ENCODE assay signal across 13 cellular contexts in the genomic region with DNA sequence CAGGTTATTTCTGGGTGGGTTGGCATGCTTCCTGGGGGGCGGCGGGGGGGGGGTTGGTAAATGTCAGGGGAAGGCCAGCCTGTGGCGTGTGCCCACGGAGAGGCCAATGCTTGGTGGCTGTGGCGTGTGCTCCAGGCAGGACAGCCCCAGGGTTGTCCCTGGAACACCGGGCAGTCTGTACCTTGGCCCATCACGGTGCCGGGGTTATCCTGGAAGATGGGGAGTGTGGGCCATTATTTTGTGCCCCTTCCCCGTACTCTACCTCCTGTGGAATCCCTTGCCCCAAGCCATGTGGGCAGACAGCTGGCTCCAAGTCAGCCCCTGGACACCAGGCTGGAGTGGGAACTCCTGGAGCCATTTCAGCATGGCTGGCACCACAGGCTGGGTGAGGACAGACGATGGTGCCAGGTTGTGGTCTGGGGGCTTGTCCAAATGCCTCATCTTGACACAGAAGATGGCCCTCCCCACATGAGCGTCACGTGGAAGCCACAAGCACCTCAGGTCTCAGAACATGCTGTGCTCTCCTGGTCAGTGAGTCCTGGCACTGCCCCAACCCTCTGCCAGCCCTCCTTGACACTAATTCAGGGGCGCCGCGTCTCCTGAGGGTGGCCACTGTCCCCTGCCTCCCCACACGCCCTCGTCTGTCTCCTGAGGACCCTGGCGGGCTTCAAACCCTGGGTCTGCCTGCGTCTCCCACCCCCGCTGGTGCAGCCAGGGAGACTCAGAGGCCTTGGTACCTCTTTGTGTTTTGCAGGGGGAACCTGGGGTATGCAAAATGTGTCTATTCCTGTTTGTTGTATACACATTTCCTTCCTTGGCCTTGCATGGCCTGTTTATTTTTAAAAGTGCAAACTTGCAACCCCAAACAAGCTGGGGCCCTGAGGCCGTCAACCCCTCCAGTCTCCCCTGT. TPM values are rescaled to one million over a fixed set of nuclear protein-coding genes. Genes with fewer than 3 reads are reported as not detected.
DNase-seq lines count a peak whose midpoint lies in the region; ATAC-seq, FAIRE-seq and TF ChIP-seq lines count a peak whose summit lies in the region.
"Had no signal": no experiment of that assay in that cellular context is flagged by ENCODE, and none has a peak within 500 bp of the region (broad histone marks: within the 10 kb centered on the region; RNA-seq: fewer than 3 reads in every experiment).

No MANE protein-coding gene starts in this region.

- H3K4me3 ChIP-seq in GM12878, result peak overlapping the region; percentile 99
- H3K4me3 ChIP-seq: HAP-1 had no signal

- H3K9ac ChIP-seq in GM12878 (ENCODE audit: control insufficient read depth, insufficient read depth, low read length), result peak overlapping the region; percentile 39; the same call in 1 of the 2 replicates

- in situ Hi-C loops in GM12878 (cut with MboI), result no loop called here

- POLR2A ChIA-PET in GM12878 (lab: Charles Lee), result interaction anchor here (0.6 kb wide), 2 partner anchors 8 to 300 kb away, joined by 3 read pairs; no protein-coding TSS in a partner anchor

- CTCF ChIA-PET in GM12878 (lab: Yijun Ruan, JAX), result interaction anchor here (0.6 kb wide), 1 partner anchor 27 kb away, joined by 3 read pairs; no protein-coding TSS in a partner anchor

- no peaks in the 10 kb centered on the region for H3K9me3 ChIP-seq in GM12878 (replicated peaks; ENCODE audit: control insufficient read depth, insufficient read depth, low read length)
- H3K9me3 ChIP-seq: HAP-1 had no signal

- no TSS peak for BruUV-seq in GM12878 (replicated peaks; lab: Mats Ljungman, UMichigan)

- intact Hi-C loops in natural killer cell (cut with micrococcal nuclease), result no loop called here
- intact Hi-C loops in GM12878 (cut with micrococcal nuclease; ENCODE audit: unreplicated experiment), result loop anchor here (5.0 kb wide), 1 partner anchor 179 kb away; no protein-coding TSS in a partner anchor

- 34% methylated on average over 19 of the region's 21 CpGs for WGBS in GM12878 (ENCODE audit: insufficient coverage, insufficient replicate concordance, low lambda C conversion rate, missing lambda C conversion rate)

- no peaks in the 10 kb centered on the region for H3K9me3 Mint-ChIP-seq in natural killer cell
- H3K9me3 Mint-ChIP-seq in natural killer cell treated with Interleukin-12 subunit alpha and Interleukin-12 subunit beta and Interleukin-15 and Interleukin-18, amount 100 ng/mL, for 72 hours, result no peaks in the 10 kb centered on the region
- no peaks in the 10 kb centered on the region for H3K9me3 Mint-ChIP-seq in nephron
- H3K9me3 Mint-ChIP-seq in activated naive CD8-positive, alpha-beta T cell treated with anti-CD3 and anti-CD28 coated beads, Interleukin-2, amount 50 U/mL, for 24 hours, result no peaks in the 10 kb centered on the region

- FAIRE-seq in GM12878 (lab: Jason Lieb, UNC), result no peak

- RAD21 ChIA-PET in GM12878 (lab: Charles Lee; ENCODE audit: unreplicated experiment), result no interaction called here

- TF ChIP-seq POLR2A in GM12878 (IDR thresholded peaks at IDR 0.05; ENCODE audit: low read depth, low read length), result no peak

- H3K27ac ChIP-seq in GM12878 (ENCODE audit: control insufficient read depth, insufficient read depth), result no peak overlapping the region

- peak overlapping the region; percentile 26 to 63 for H3K27ac Mint-ChIP-seq in natural killer cell
- no peak overlapping the region for H3K27ac Mint-ChIP-seq in natural killer cell treated with Interleukin-12 subunit alpha and Interleukin-12 subunit beta and Interleukin-15 and Interleukin-18, amount 100 ng/mL, for 72 hours
- peak overlapping the region in 2 of 3 experiments; percentile 21 to 46 for H3K27ac Mint-ChIP-seq in nephron
- no peak overlapping the region for H3K27ac Mint-ChIP-seq in activated naive CD8-positive, alpha-beta T cell treated with anti-CD3 and anti-CD28 coated beads, Interleukin-2, amount 50 U/mL, for 24 hours

- SMC1A ChIA-PET in GM12878 (lab: Charles Lee; ENCODE audit: uncharacterized antibody, unreplicated experiment), result no interaction called here

- peak overlapping the region; percentile 49 for H3K4me2 ChIP-seq in GM12878 (ENCODE audit: control insufficient read depth, insufficient read depth)

- H3K36me3 Mint-ChIP-seq in natural killer cell (no peaks in the 10 kb centered on the region), nephron (ENCODE audit: low read depth) (no peaks in the 10 kb centered on the region)
- no peaks in the 10 kb centered on the region for H3K36me3 Mint-ChIP-seq in natural killer cell treated with Interleukin-12 subunit alpha and Interleukin-12 subunit beta and Interleukin-15 and Interleukin-18, amount 100 ng/mL, for 72 hours
- no peaks in the 10 kb centered on the region for H3K36me3 Mint-ChIP-seq in activated naive CD8-positive, alpha-beta T cell treated with anti-CD3 and anti-CD28 coated beads, Interleukin-2, amount 50 U/mL, for 24 hours (ENCODE audit: low read depth)

- H3K27me3 Mint-ChIP-seq in natural killer cell (ENCODE audit: low read depth in 2 of 2) (no peaks in the 10 kb centered on the region), nephron (ENCODE audit: low read depth) (peaks cover 6% of the 10 kb centered on the region)
- no peaks in the 10 kb centered on the region for H3K27me3 Mint-ChIP-seq in natural killer cell treated with Interleukin-12 subunit alpha and Interleukin-12 subunit beta and Interleukin-15 and Interleukin-18, amount 100 ng/mL, for 72 hours
- peaks cover 2% of the 10 kb centered on the region for H3K27me3 Mint-ChIP-seq in activated naive CD8-positive, alpha-beta T cell treated with anti-CD3 and anti-CD28 coated beads, Interleukin-2, amount 50 U/mL, for 24 hours

- no peak overlapping the region for H2AFZ ChIP-seq in GM12878 (ENCODE audit: control insufficient read depth, low read depth, low read length)

- TF ChIP-seq RAD21 in GM12878 (IDR thresholded peaks at IDR 0.05; ENCODE audit: insufficient read depth, low read depth, low read length), result no peak

- H3K27me3 ChIP-seq in GM12878 (replicated peaks in 1 of 2; ENCODE audit: control insufficient read depth in 2 of 2, insufficient read depth in 2 of 2, low read length in 1 of 2), result no peaks in the 10 kb centered on the region

- H3K4me1 ChIP-seq in GM12878 (ENCODE audit: control insufficient read depth, insufficient read depth, low read length), result peaks cover 49% of the 10 kb centered on the region

- no peak for TF ChIP-seq CTCF in natural killer cell (IDR thresholded peaks at IDR 0.05)
- TF ChIP-seq CTCF in GM12878 (IDR thresholded peaks at IDR 0.05 in 2 of 3, conservative IDR thresholded peaks at IDR 0.05 in 1 of 3; ENCODE audit: control insufficient read depth in 2 of 3, extremely low read depth in 1 of 3, insufficient read depth in 1 of 3, low read depth in 3 of 3, low read length in 3 of 3), result no peak
- TF ChIP-seq CTCF in nephron (IDR thresholded peaks at IDR 0.05; ENCODE audit: unreplicated experiment in 3 of 3), result no peak

- H3K4me3 Mint-ChIP-seq in natural killer cell (no peak overlapping the region), nephron (peak overlapping the region; percentile 27 to 58 (median 35))
- H3K4me3 Mint-ChIP-seq in natural killer cell treated with Interleukin-12 subunit alpha and Interleukin-12 subunit beta and Interleukin-15 and Interleukin-18, amount 100 ng/mL, for 72 hours, result no peak overlapping the region
- no peak overlapping the region for H3K4me3 Mint-ChIP-seq in activated naive CD8-positive, alpha-beta T cell treated with anti-CD3 and anti-CD28 coated beads, Interleukin-2, amount 50 U/mL, for 24 hours

- H3K4me1 Mint-ChIP-seq in natural killer cell (peaks cover 6 to 39% of the 10 kb centered on the region in 2 donors), nephron (peaks cover 22% of the 10 kb centered on the region)
- peaks cover 9 to 14% of the 10 kb centered on the region in 2 donors for H3K4me1 Mint-ChIP-seq in natural killer cell treated with Interleukin-12 subunit alpha and Interleukin-12 subunit beta and Interleukin-15 and Interleukin-18, amount 100 ng/mL, for 72 hours (ENCODE audit: low read depth in 2 of 2)
- peaks cover 18% of the 10 kb centered on the region for H3K4me1 Mint-ChIP-seq in activated naive CD8-positive, alpha-beta T cell treated with anti-CD3 and anti-CD28 coated beads, Interleukin-2, amount 50 U/mL, for 24 hours

- DNase-seq in natural killer cell (no peak), GM12878 (ENCODE audit: low read depth, low spot score) (no peak), RPMI8226 (no peak), A172 (ENCODE audit: low spot score) (no peak)
- no peak for DNase-seq in natural killer cell treated with Interleukin-12 subunit alpha and Interleukin-12 subunit beta and Interleukin-15 and Interleukin-18, amount 100 ng/mL, for 72 hours (ENCODE audit: low spot score)
- DNase-seq in activated naive CD8-positive, alpha-beta T cell treated with anti-CD3 and anti-CD28 coated beads, Interleukin-2, amount 50 U/mL, for 24 hours, result no peak
- DNase-seq: activated CD4-positive, alpha-beta T cell treated with anti-CD3 and anti-CD28 coated beads for 1 hour; NCI-H1694 treated with DMSO at 0.1 percent for 48 hours; NCI-H748 treated with DMSO at 0.1 percent for 48 hours; stimulated activated CD4-positive, alpha-beta T cell treated with anti-CD3 and anti-CD28 coated beads, Interleukin-15, amount 100 ng/mL, for 24 hours had no signal

- TF ChIP-seq EP300 in GM12878 (IDR thresholded peaks at IDR 0.05; ENCODE audit: borderline replicate concordance in 1 of 2, control insufficient read depth in 1 of 2, low read depth in 2 of 2, low read length in 2 of 2), result no peak

- no peaks in the 10 kb centered on the region for H4K20me1 ChIP-seq in GM12878 (ENCODE audit: control insufficient read depth, insufficient read depth)

- ATAC-seq in natural killer cell, result no peak
- no peak for ATAC-seq in natural killer cell treated with Interleukin-12 subunit alpha and Interleukin-12 subunit beta and Interleukin-15 and Interleukin-18, amount 100 ng/mL, for 72 hours
- no peak for ATAC-seq in GM12878
- no peak for ATAC-seq in HG02981 (IDR thresholded peaks at IDR 0.05; ENCODE audit: unreplicated experiment)
- no peak for ATAC-seq in activated naive CD8-positive, alpha-beta T cell treated with anti-CD3 and anti-CD28 coated beads, Interleukin-2, amount 50 U/mL, for 24 hours

- peaks cover 78% of the 10 kb centered on the region for H3K79me2 ChIP-seq in GM12878 (ENCODE audit: control insufficient read depth, insufficient read depth, low read length)

- H3K36me3 ChIP-seq in GM12878 (ENCODE audit: control insufficient read depth in 2 of 2, insufficient read depth in 2 of 2, low read length in 1 of 2), result peaks cover 0 to 16% of the 10 kb centered on the region in 2 experiments; a peak in 3 of 4 replicates

RNA-seq across cellular contexts. Expression of gene SLC16A3, which starts 4.3 kb away (rescaled TPM):
- total RNA-seq in natural killer cell (100 to 1,000 TPM; 172 to 365 (median 296) TPM), GM12878 (2014; rRNA removed) (33.4 and 37.8 TPM in 2 replicates), GM12878 (2014; rRNA removed; fragmentation: Illumina TruSeq; extraction: Trizol) (10.2 and 10.3 TPM in 2 replicates), GM12878 (2021) (46.5 and 49.5 TPM in 2 replicates)
- 100 to 1,000 TPM; 241 to 534 TPM for total RNA-seq in natural killer cell treated with Interleukin-12 subunit alpha and Interleukin-12 subunit beta and Interleukin-15 and Interleukin-18, amount 100 ng/mL, for 72 hours
- total RNA-seq in GM12878 (2013; cell fraction: nucleolus; rRNA removed), result 264 and 312 TPM in 2 replicates
- 24.0 TPM for polyA plus RNA-seq in GM12878 (2011; ENCODE audit: low read depth)
- polyA plus RNA-seq in GM12878 (2011; rRNA removed) (18.0 and 44.4 TPM in 2 replicates), GM12878 (2014; fragmentation: Illumina TruSeq; extraction: Trizol) (0.44 and 4.6 TPM in 2 replicates), GM12878 (2014; fragmentation: Nextera tagmentation; extraction: Ambion mirVana) (1 to 10 TPM in 1 of 2 experiments, under 1 TPM in 1; 0.10 to 1.2 TPM), GM12878 (2014; rRNA removed) (30.0 and 33.0 TPM in 2 replicates), GM12878 (2016; fragmentation: Nextera tagmentation; extraction: Ambion mirVana) (1 to 10 TPM; 4.3 to 5.7 TPM)
- polyA plus RNA-seq in GM12878 (2011; cell fraction: cytosol; rRNA removed), result 60.2 and 98.5 TPM in 2 replicates
- polyA plus RNA-seq in GM12878 (2011; cell fraction: nucleus; rRNA removed), result 75.2 and 100 TPM in 2 replicates
- polyA plus RNA-seq in GM12878 (2012), result 102 and 145 TPM in 2 replicates
- polyA minus RNA-seq in GM12878 (2011; rRNA and poly(A)+ RNA removed), result 47.3 and 89.5 TPM in 2 replicates
- polyA minus RNA-seq in GM12878 (2011; cell fraction: cytosol; rRNA and poly(A)+ RNA removed), result 32.2 and 37.6 TPM in 2 replicates
- polyA minus RNA-seq in GM12878 (2011; cell fraction: nucleus; rRNA and poly(A)+ RNA removed), result 66.3 and 84.2 TPM in 2 replicates
- total RNA-seq in A172 (2014; rRNA removed; shearing (Covaris generic)), result 65.3 and 66.7 TPM in 2 replicates

RNA-seq across cellular contexts. Expression of gene CCDC57, which starts 20.5 kb away (rescaled TPM):
- 10 to 100 TPM; 69.7 to 79.2 (median 75.1) TPM for total RNA-seq in natural killer cell
- total RNA-seq in natural killer cell treated with Interleukin-12 subunit alpha and Interleukin-12 subunit beta and Interleukin-15 and Interleukin-18, amount 100 ng/mL, for 72 hours, result 10 to 100 TPM; 34.0 to 82.2 TPM
- total RNA-seq in GM12878 (2013; cell fraction: nucleolus; rRNA removed), result 92.3 and 116 TPM in 2 replicates
- 43.0 and 49.0 TPM in 2 replicates for total RNA-seq in GM12878 (2014; rRNA removed)
- 36.9 and 42.5 TPM in 2 replicates for total RNA-seq in GM12878 (2014; rRNA removed; fragmentation: Illumina TruSeq; extraction: Trizol)
- 69.1 and 74.1 TPM in 2 replicates for total RNA-seq in GM12878 (2021)
- 82.9 TPM for polyA plus RNA-seq in GM12878 (2011; ENCODE audit: low read depth)
- polyA plus RNA-seq in GM12878 (2011; rRNA removed), result 16.2 and 30.5 TPM in 2 replicates
- 93.0 and 152 TPM in 2 replicates for polyA plus RNA-seq in GM12878 (2011; cell fraction: cytosol; rRNA removed)
- polyA plus RNA-seq in GM12878 (2011; cell fraction: nucleus; rRNA removed), result 97.1 and 115 TPM in 2 replicates
- 44.5 and 61.4 TPM in 2 replicates for polyA plus RNA-seq in GM12878 (2012)
- 7.2 and 29.3 TPM in 2 replicates for polyA plus RNA-seq in GM12878 (2014; fragmentation: Illumina TruSeq; extraction: Trizol)
- polyA plus RNA-seq in GM12878 (2014; fragmentation: Nextera tagmentation; extraction: Ambion mirVana), result 10 to 100 TPM in 1 of 2 experiments, 1 to 10 TPM in 1; 5.4 to 18.0 TPM
- polyA plus RNA-seq in GM12878 (2014; rRNA removed), result 123 and 135 TPM in 2 replicates
- 10 to 100 TPM; 77.2 to 80.3 TPM for polyA plus RNA-seq in GM12878 (2016; fragmentation: Nextera tagmentation; extraction: Ambion mirVana)
- 9.0 and 23.6 TPM in 2 replicates for polyA minus RNA-seq in GM12878 (2011; rRNA and poly(A)+ RNA removed)
- polyA minus RNA-seq in GM12878 (2011; cell fraction: cytosol; rRNA and poly(A)+ RNA removed), result 7.8 and 11.4 TPM in 2 replicates
- 13.3 and 20.4 TPM in 2 replicates for polyA minus RNA-seq in GM12878 (2011; cell fraction: nucleus; rRNA and poly(A)+ RNA removed)
- 8.9 and 14.6 TPM in 2 replicates for total RNA-seq in A172 (2014; rRNA removed; shearing (Covaris generic))

RNA-seq across cellular contexts. Expression of gene CSNK1D, which starts 40.4 kb away (rescaled TPM):
- total RNA-seq in natural killer cell (100 to 1,000 TPM; 423 to 475 (median 468) TPM), GM12878 (2014; rRNA removed) (17.3 and 25.0 TPM in 2 replicates), GM12878 (2014; rRNA removed; fragmentation: Illumina TruSeq; extraction: Trizol) (26.4 and 27.8 TPM in 2 replicates), GM12878 (2021) (85.5 and 94.2 TPM in 2 replicates)
- 100 to 1,000 TPM; 160 to 215 TPM for total RNA-seq in natural killer cell treated with Interleukin-12 subunit alpha and Interleukin-12 subunit beta and Interleukin-15 and Interleukin-18, amount 100 ng/mL, for 72 hours
- 85.1 and 93.8 TPM in 2 replicates for total RNA-seq in GM12878 (2013; cell fraction: nucleolus; rRNA removed)
- 42.9 TPM for polyA plus RNA-seq in GM12878 (2011; ENCODE audit: low read depth)
- polyA plus RNA-seq in GM12878 (2011; rRNA removed) (40.7 and 54.4 TPM in 2 replicates), GM12878 (2014; fragmentation: Illumina TruSeq; extraction: Trizol) (72.5 and 105 TPM in 2 replicates), GM12878 (2014; fragmentation: Nextera tagmentation; extraction: Ambion mirVana) (10 to 100 TPM in 1 of 2 experiments, 1 to 10 TPM in 1; 5.7 to 13.0 TPM), GM12878 (2014; rRNA removed) (74.9 and 90.3 TPM in 2 replicates), GM12878 (2016; fragmentation: Nextera tagmentation; extraction: Ambion mirVana) (10 to 100 TPM; 61.8 to 63.4 TPM)
- 58.6 and 69.9 TPM in 2 replicates for polyA plus RNA-seq in GM12878 (2011; cell fraction: cytosol; rRNA removed)
- polyA plus RNA-seq in GM12878 (2011; cell fraction: nucleus; rRNA removed), result 236 and 302 TPM in 2 replicates
- polyA plus RNA-seq in GM12878 (2012), result 62.0 and 78.9 TPM in 2 replicates
- polyA minus RNA-seq in GM12878 (2011; rRNA and poly(A)+ RNA removed), result 53.9 and 56.8 TPM in 2 replicates
- 25.1 and 26.0 TPM in 2 replicates for polyA minus RNA-seq in GM12878 (2011; cell fraction: cytosol; rRNA and poly(A)+ RNA removed)
- 38.6 and 73.4 TPM in 2 replicates for polyA minus RNA-seq in GM12878 (2011; cell fraction: nucleus; rRNA and poly(A)+ RNA removed)
- 19.9 and 20.9 TPM in 2 replicates for total RNA-seq in A172 (2014; rRNA removed; shearing (Covaris generic))

Comparison
In these comparisons a context has a peak if more than half of its experiments do, and no peak if none do; other contexts are left out.
1. H3K27ac Mint-ChIP-seq: peak in natural killer cell (2 of 2) and nephron (2 of 3); none in natural killer cell treated with Interleukin-12 subunit alpha and Interleukin-12 subunit beta and Interleukin-15 and Interleukin-18, amount 100 ng/mL, for 72 hours (0 of 2) and activated naive CD8-positive, alpha-beta T cell treated with anti-CD3 and anti-CD28 coated beads, Interleukin-2, amount 50 U/mL, for 24 hours (single experiment).
2. H3K4me3 Mint-ChIP-seq: peak in nephron (3 of 3); none in natural killer cell (single experiment), natural killer cell treated with Interleukin-12 subunit alpha and Interleukin-12 subunit beta and Interleukin-15 and Interleukin-18, amount 100 ng/mL, for 72 hours (single experiment) and activated naive CD8-positive, alpha-beta T cell treated with anti-CD3 and anti-CD28 coated beads, Interleukin-2, amount 50 U/mL, for 24 hours (single experiment).